Comparison of ENCODE assay signal across 18 cellular contexts in genomic region chr11:973237-973636, GRCh38. TPM values are rescaled to one million over a fixed set of nuclear protein-coding genes. Genes with fewer than 3 reads are reported as not detected.
A peak's percentile ranks its signal among the peaks of the same experiment; 100 is the strongest.
DNase-seq lines count a peak whose midpoint lies in the region; ATAC-seq and TF ChIP-seq lines count a peak whose summit lies in the region.
"Had no signal": no experiment of that assay in that cellular context is flagged by ENCODE, and none has a peak within 500 bp of the region (broad histone marks: within the 10 kb centered on the region; RNA-seq: fewer than 3 reads in every experiment).

No MANE protein-coding gene starts in this region.

- peaks cover 22% of the 10 kb centered on the region for H3K36me3 ChIP-seq in CD8-positive, alpha-beta T cell (ENCODE audit: insufficient read depth, low read length)
- peaks cover 22% of the 10 kb centered on the region for H3K36me3 ChIP-seq in osteoblast (ENCODE audit: insufficient read depth, low read length)

- POLR2A ChIA-PET in activated CD8-positive, alpha-beta T cell treated with anti-CD3 and anti-CD28 coated beads, Interleukin-2, amount 10 ng/mL, durations not matched to agents 7 days and 5 days (lab: Charles Lee): no interaction called here
- POLR2A ChIA-PET in activated CD8-positive, alpha-beta T cell treated with anti-CD3 and anti-CD28 coated beads for 36 hours (lab: Charles Lee): no interaction called here
- POLR2A ChIA-PET in CD8-positive, alpha-beta T cell (lab: Charles Lee): no interaction called here

- peaks cover 26% of the 10 kb centered on the region for H3K36me3 Mint-ChIP-seq in activated CD8-positive, alpha-beta T cell treated with anti-CD3 and anti-CD28 coated beads, Interleukin-2, amount 10 ng/mL, durations not matched to agents 7 days and 5 days (ENCODE audit: low read depth)
- peaks cover 15% of the 10 kb centered on the region for H3K36me3 Mint-ChIP-seq in activated CD8-positive, alpha-beta T cell treated with anti-CD3 and anti-CD28 coated beads for 36 hours (ENCODE audit: low read depth)
- H3K36me3 Mint-ChIP-seq in CD8-positive, alpha-beta T cell: peaks cover 68% of the 10 kb centered on the region
- H3K36me3 Mint-ChIP-seq in glutamatergic neuron (ENCODE audit: unreplicated experiment): no peaks in the 10 kb centered on the region

- intact Hi-C loops in activated CD8-positive, alpha-beta T cell treated with anti-CD3 and anti-CD28 coated beads for 36 hours (cut with micrococcal nuclease): no loop called here
- intact Hi-C loops in CD8-positive, alpha-beta T cell (cut with DNase I, micrococcal nuclease): loop anchor here (5.0 kb wide), 1 partner anchor 46 kb away; the partner anchor contains the start of gene AP2A2 (in 2 of the 2)

- no peak overlapping the region for H3K27ac ChIP-seq in CD8-positive, alpha-beta T cell (ENCODE audit: low read depth, low read length)
- H3K27ac ChIP-seq in osteoblast (ENCODE audit: low read depth, low read length): no peak overlapping the region
- H3K27ac ChIP-seq: 22Rv1, C4-2B had no signal

- ATAC-seq in activated CD8-positive, alpha-beta T cell treated with anti-CD3 and anti-CD28 coated beads, Interleukin-2, amount 10 ng/mL, durations not matched to agents 7 days and 5 days: no peak
- no peak for ATAC-seq in activated CD8-positive, alpha-beta T cell treated with anti-CD3 and anti-CD28 coated beads for 36 hours
- ATAC-seq in CD8-positive, alpha-beta T cell: no peak
- ATAC-seq: GM23338 had no signal

- no peak overlapping the region for H2AFZ ChIP-seq in osteoblast (ENCODE audit: low read length)
- H2AFZ ChIP-seq: GM23338 had no signal

- CTCF ChIA-PET in activated CD8-positive, alpha-beta T cell treated with anti-CD3 and anti-CD28 coated beads, Interleukin-2, amount 10 ng/mL, durations not matched to agents 7 days and 5 days (lab: Charles Lee): no interaction called here
- CTCF ChIA-PET in activated CD8-positive, alpha-beta T cell treated with anti-CD3 and anti-CD28 coated beads for 36 hours (lab: Charles Lee): no interaction called here
- CTCF ChIA-PET in CD8-positive, alpha-beta T cell (lab: Charles Lee): no interaction called here

- peaks cover 30% of the 10 kb centered on the region for H3K79me2 ChIP-seq in osteoblast (ENCODE audit: insufficient read depth, low read length)

- H3K4me1 Mint-ChIP-seq in activated CD8-positive, alpha-beta T cell treated with anti-CD3 and anti-CD28 coated beads, Interleukin-2, amount 10 ng/mL, durations not matched to agents 7 days and 5 days (ENCODE audit: low read depth): peaks cover 44% of the 10 kb centered on the region
- peaks cover 48% of the 10 kb centered on the region for H3K4me1 Mint-ChIP-seq in activated CD8-positive, alpha-beta T cell treated with anti-CD3 and anti-CD28 coated beads for 36 hours (ENCODE audit: low read depth)
- peaks cover 42% of the 10 kb centered on the region for H3K4me1 Mint-ChIP-seq in CD8-positive, alpha-beta T cell (ENCODE audit: low read depth)
- H3K4me1 Mint-ChIP-seq in glutamatergic neuron (ENCODE audit: low read depth, unreplicated experiment): peaks cover 38% of the 10 kb centered on the region

- no peak for DNase-seq in activated CD8-positive, alpha-beta T cell treated with anti-CD3 and anti-CD28 coated beads, Interleukin-2, amount 10 ng/mL, durations not matched to agents 7 days and 5 days
- no peak for DNase-seq in activated CD8-positive, alpha-beta T cell treated with anti-CD3 and anti-CD28 coated beads for 36 hours
- no peak for DNase-seq in CD8-positive, alpha-beta T cell
- no peak for DNase-seq in glutamatergic neuron
- peak; percentile 47 for DNase-seq in osteoblast (ENCODE audit: insufficient read length, low spot score, missing footprints)
- no peak for DNase-seq in NCI-H2227 treated with DMSO at 0.1 percent for 48 hours (lab: John Stamatoyannopoulos, UW)
- DNase-seq in UCSD-AML1 (lab: John Stamatoyannopoulos, UW; ENCODE audit: unreplicated experiment): no peak
- DNase-seq in AG08395 (ENCODE audit: low spot score): no peak
- DNase-seq: CD4-positive, alpha-beta memory T cell; COR-L47; DMS153; DMS79 treated with DMSO at 0.1 percent for 48 hours; EL; IMR-90; KBM-7 had no signal

- no peak for TF ChIP-seq CTCF in activated CD8-positive, alpha-beta T cell treated with anti-CD3 and anti-CD28 coated beads for 36 hours (IDR thresholded peaks at IDR 0.05)
- TF ChIP-seq CTCF in CD8-positive, alpha-beta T cell (IDR thresholded peaks at IDR 0.05): no peak
- TF ChIP-seq CTCF in glutamatergic neuron (IDR thresholded peaks at IDR 0.05; ENCODE audit: partially characterized antibody, unreplicated experiment) (no peak), osteoblast (IDR thresholded peaks at IDR 0.05; ENCODE audit: extremely low read depth, low read depth, low read length) (no peak)

- no peaks in the 10 kb centered on the region for H3K9me3 Mint-ChIP-seq in activated CD8-positive, alpha-beta T cell treated with anti-CD3 and anti-CD28 coated beads, Interleukin-2, amount 10 ng/mL, durations not matched to agents 7 days and 5 days (ENCODE audit: insufficient read depth)
- no peaks in the 10 kb centered on the region for H3K9me3 Mint-ChIP-seq in activated CD8-positive, alpha-beta T cell treated with anti-CD3 and anti-CD28 coated beads for 36 hours
- no peaks in the 10 kb centered on the region for H3K9me3 Mint-ChIP-seq in CD8-positive, alpha-beta T cell
- H3K9me3 Mint-ChIP-seq in glutamatergic neuron (ENCODE audit: unreplicated experiment): peaks cover 24% of the 10 kb centered on the region
- H3K9me3 Mint-ChIP-seq: CD4-positive, alpha-beta memory T cell; GM23338 had no signal

- no peaks in the 10 kb centered on the region for H3K27me3 Mint-ChIP-seq in activated CD8-positive, alpha-beta T cell treated with anti-CD3 and anti-CD28 coated beads, Interleukin-2, amount 10 ng/mL, durations not matched to agents 7 days and 5 days (ENCODE audit: low read depth)
- no peaks in the 10 kb centered on the region for H3K27me3 Mint-ChIP-seq in activated CD8-positive, alpha-beta T cell treated with anti-CD3 and anti-CD28 coated beads for 36 hours
- H3K27me3 Mint-ChIP-seq in CD8-positive, alpha-beta T cell (ENCODE audit: low read depth): no peaks in the 10 kb centered on the region
- peaks cover 17% of the 10 kb centered on the region for H3K27me3 Mint-ChIP-seq in glutamatergic neuron (ENCODE audit: unreplicated experiment)
- H3K27me3 Mint-ChIP-seq: CD4-positive, alpha-beta memory T cell had no signal

- H3K4me1 ChIP-seq in CD8-positive, alpha-beta T cell (ENCODE audit: insufficient read depth, low read length): peaks cover 27% of the 10 kb centered on the region
- no peaks in the 10 kb centered on the region for H3K4me1 ChIP-seq in osteoblast (ENCODE audit: insufficient read depth, low read length)

- no peak overlapping the region for H3K4me2 ChIP-seq in osteoblast (ENCODE audit: insufficient read depth, low read length)
- H3K4me2 ChIP-seq: GM23338 had no signal

- H4K20me1 ChIP-seq in osteoblast (ENCODE audit: insufficient read depth, low read length): peaks cover 57% of the 10 kb centered on the region

- no peak overlapping the region for H3K4me3 Mint-ChIP-seq in activated CD8-positive, alpha-beta T cell treated with anti-CD3 and anti-CD28 coated beads, Interleukin-2, amount 10 ng/mL, durations not matched to agents 7 days and 5 days
- no peak overlapping the region for H3K4me3 Mint-ChIP-seq in activated CD8-positive, alpha-beta T cell treated with anti-CD3 and anti-CD28 coated beads for 36 hours
- no peak overlapping the region for H3K4me3 Mint-ChIP-seq in CD8-positive, alpha-beta T cell
- no peak overlapping the region for H3K4me3 Mint-ChIP-seq in glutamatergic neuron (ENCODE audit: unreplicated experiment)
- H3K4me3 Mint-ChIP-seq: CD4-positive, alpha-beta memory T cell; GM23338 had no signal

- no peaks in the 10 kb centered on the region for H3K27me3 ChIP-seq in CD8-positive, alpha-beta T cell (ENCODE audit: insufficient read depth, low read length)
- H3K27me3 ChIP-seq in osteoblast (ENCODE audit: insufficient read depth, low read length): no peaks in the 10 kb centered on the region

- H3K4me3 ChIP-seq in CD8-positive, alpha-beta T cell (ENCODE audit: low read depth, low read length): no peak overlapping the region
- H3K4me3 ChIP-seq in osteoblast (ENCODE audit: insufficient read depth, low read length): no peak overlapping the region
- H3K4me3 ChIP-seq: GM23338 had no signal

- peak overlapping the region; percentile 29 for H3K27ac Mint-ChIP-seq in activated CD8-positive, alpha-beta T cell treated with anti-CD3 and anti-CD28 coated beads, Interleukin-2, amount 10 ng/mL, durations not matched to agents 7 days and 5 days
- H3K27ac Mint-ChIP-seq in activated CD8-positive, alpha-beta T cell treated with anti-CD3 and anti-CD28 coated beads for 36 hours: no peak overlapping the region
- peak overlapping the region; percentile 41 for H3K27ac Mint-ChIP-seq in CD8-positive, alpha-beta T cell
- peak overlapping the region; percentile 54 for H3K27ac Mint-ChIP-seq in glutamatergic neuron (ENCODE audit: unreplicated experiment)
- H3K27ac Mint-ChIP-seq: GM23338 had no signal

- no peaks in the 10 kb centered on the region for H3K9me3 ChIP-seq in CD8-positive, alpha-beta T cell (ENCODE audit: low read length)
- H3K9me3 ChIP-seq in osteoblast (ENCODE audit: low read depth, low read length): no peaks in the 10 kb centered on the region

RNA-seq across cellular contexts. Expression of gene AP2A2, which starts 47.6 kb away (rescaled TPM):
- total RNA-seq in activated CD8-positive, alpha-beta T cell treated with anti-CD3 and anti-CD28 coated beads, Interleukin-2, amount 10 ng/mL, durations not matched to agents 7 days and 5 days: 10 to 100 TPM; 40.1 to 54.0 TPM
- total RNA-seq in activated CD8-positive, alpha-beta T cell treated with anti-CD3 and anti-CD28 coated beads for 36 hours: 10 to 100 TPM; 34.0 to 34.6 TPM
- 10 to 100 TPM; 38.6 to 44.3 TPM for total RNA-seq in CD8-positive, alpha-beta T cell
- 228 TPM for total RNA-seq in glutamatergic neuron (ENCODE audit: unreplicated experiment)
- total RNA-seq in osteoblast: 48.0 and 50.7 TPM in 2 replicates
